9 cellular contexts compared by ENCODE assay signal in genomic region chr19:16441661-16442071, GRCh38. TPM values are rescaled to one million over a fixed set of nuclear protein-coding genes. Genes with fewer than 3 reads are reported as not detected.
DNase-seq lines count a peak whose midpoint lies in the region; ATAC-seq lines count a peak whose summit lies in the region.
"Had no signal": no experiment of that assay in that cellular context is flagged by ENCODE, and none has a peak within 500 bp of the region (broad histone marks: within the 10 kb centered on the region; RNA-seq: fewer than 3 reads in every experiment).

No MANE protein-coding gene starts in this region.

- DNase-seq in NCI-H2029 (lab: John Stamatoyannopoulos, UW), result peak; percentile 17
- DNase-seq in NCI-H2029 treated with DMSO at 0.1 percent for 48 hours (lab: John Stamatoyannopoulos, UW), result no peak
- DNase-seq in NCI-H345 (lab: John Stamatoyannopoulos, UW), result peak; percentile 48
- peak; percentile 48 to 66 for DNase-seq in trophoblast cell
- DNase-seq in LoVo (ENCODE audit: low spot score), result no peak
- DNase-seq in cerebellum (ENCODE audit: low spot score), result no peak

- ATAC-seq in GM21526 (IDR thresholded peaks at IDR 0.05; ENCODE audit: low FRiP score, unreplicated experiment), result no peak

- no peak overlapping the region for H3K14ac ChIP-seq in trophoblast cell (ENCODE audit: low read length)

- H3K27me3 ChIP-seq in ectodermal cell (ENCODE audit: control insufficient read depth, insufficient read depth, low read length, poor library complexity, severe bottlenecking) (no peaks in the 10 kb centered on the region), trophoblast cell (ENCODE audit: insufficient read depth, low read length) (no peaks in the 10 kb centered on the region)

- no peak overlapping the region for H4K12ac ChIP-seq in trophoblast cell (ENCODE audit: low read depth, low read length)

- no peak overlapping the region for H3K4me3 ChIP-seq in ectodermal cell (ENCODE audit: insufficient read depth, low read depth, low read length)
- H3K4me3 ChIP-seq in trophoblast cell (ENCODE audit: low read depth, low read length), result no peak overlapping the region

- H3K4me1 ChIP-seq in ectodermal cell (ENCODE audit: control insufficient read depth, insufficient read depth, low read length) (peaks cover 6% of the 10 kb centered on the region), trophoblast cell (ENCODE audit: control insufficient read depth in 1 of 2, insufficient read depth in 2 of 2, low read length in 2 of 2) (peaks cover 18 to 26% of the 10 kb centered on the region in 2 experiments)

- H3K4ac ChIP-seq in trophoblast cell (ENCODE audit: low read depth, low read length), result no peak overlapping the region

- no peak overlapping the region for H3K4me2 ChIP-seq in trophoblast cell (ENCODE audit: low read length)

- no peak overlapping the region for H3K23ac ChIP-seq in trophoblast cell (ENCODE audit: low read length)

- no peaks in the 10 kb centered on the region for H3K79me1 ChIP-seq in trophoblast cell (ENCODE audit: low read length)

- no peak overlapping the region for H3K9ac ChIP-seq in trophoblast cell (ENCODE audit: low read length)

- no peak overlapping the region for H2AFZ ChIP-seq in trophoblast cell (ENCODE audit: insufficient read depth, low read length, poor library complexity)

- 68 to 70% methylated on average over 12 of the region's 12 CpGs for WGBS in ectodermal cell, 2 experiments
- WGBS in trophoblast cell (ENCODE audit: extremely low coverage, insufficient coverage, insufficient read length), result no CpG with 5 or more reads among the region's 12 CpGs

- no peak overlapping the region for H2BK120ac ChIP-seq in trophoblast cell (ENCODE audit: insufficient read depth, low read length, poor library complexity)

- no peak overlapping the region for H4K8ac ChIP-seq in trophoblast cell (ENCODE audit: low read depth, low read length)

- H4K91ac ChIP-seq in trophoblast cell (ENCODE audit: low read depth, low read length), result no peak overlapping the region

- H3K79me2 ChIP-seq in trophoblast cell (ENCODE audit: control insufficient read depth, insufficient read depth, low read length, poor library complexity), result peaks cover 5% of the 10 kb centered on the region

- H3K9me3 ChIP-seq in ectodermal cell (ENCODE audit: control insufficient read depth, low read length) (no peaks in the 10 kb centered on the region), trophoblast cell (ENCODE audit: insufficient read depth, low read depth, low read length) (peaks cover 2% of the 10 kb centered on the region)

- peaks cover 7% of the 10 kb centered on the region for H3K36me3 ChIP-seq in ectodermal cell (ENCODE audit: control insufficient read depth, insufficient read depth, low read length)
- H3K36me3 ChIP-seq in trophoblast cell (ENCODE audit: control insufficient read depth in 1 of 2, insufficient read depth in 2 of 2, low read length in 2 of 2), result peaks cover 8 to 17% of the 10 kb centered on the region in 2 experiments

- H3K18ac ChIP-seq in trophoblast cell (ENCODE audit: low read length), result no peak overlapping the region

- H3K27ac ChIP-seq in ectodermal cell (ENCODE audit: insufficient read depth, low read depth, low read length, poor library complexity, severe bottlenecking) (peak overlapping the region; percentile 58), trophoblast cell (ENCODE audit: low read depth, low read length) (no peak overlapping the region)

- no peak overlapping the region for H2BK12ac ChIP-seq in trophoblast cell (ENCODE audit: low read length)

- H2AK5ac ChIP-seq in trophoblast cell (ENCODE audit: low read length), result no peak overlapping the region

- no peak overlapping the region for H2BK5ac ChIP-seq in trophoblast cell (ENCODE audit: low read depth, low read length, poor library complexity)

RNA-seq across cellular contexts. Expression of gene EPS15L1, which starts 30.1 kb away (rescaled TPM):
- 47.4 TPM for polyA plus RNA-seq in ectodermal cell (2013, experiment 1 of 4)
- 41.2 TPM for polyA plus RNA-seq in ectodermal cell (2013, experiment 2 of 4)
- 37.8 TPM for polyA plus RNA-seq in ectodermal cell (2013, experiment 3 of 4)
- polyA plus RNA-seq in ectodermal cell (2013, experiment 4 of 4), result 39.9 TPM
- polyA plus RNA-seq in trophoblast cell (2013), result 18.1 and 19.9 TPM in 2 replicates
- total RNA-seq in cerebellum, result 30.4 TPM

RNA-seq across cellular contexts. Expression of gene CALR3, which starts 54.3 kb away (rescaled TPM):
- not detected for polyA plus RNA-seq in ectodermal cell (2013, experiment 1 of 4)
- polyA plus RNA-seq in ectodermal cell (2013, experiment 2 of 4), result 0.14 TPM
- not detected for polyA plus RNA-seq in ectodermal cell (2013, experiment 3 of 4)
- polyA plus RNA-seq in ectodermal cell (2013, experiment 4 of 4), result not detected
- polyA plus RNA-seq in trophoblast cell (2013), result 0.12 and 0.25 TPM in 2 replicates
- not detected for total RNA-seq in cerebellum
- total RNA-seq: T-helper 2 cell treated with Interferon-gamma antibody and Interleukin-4, amounts not matched to agents 100 ng/mL and 5 ng/mL, for 36 hours had no signal

RNA-seq across cellular contexts. Expression of gene C19orf44, which starts 54.5 kb away (rescaled TPM):
- 10.4 TPM for polyA plus RNA-seq in ectodermal cell (2013, experiment 1 of 4)
- 11.2 TPM for polyA plus RNA-seq in ectodermal cell (2013, experiment 2 of 4)
- polyA plus RNA-seq in ectodermal cell (2013, experiment 3 of 4), result 9.1 TPM
- polyA plus RNA-seq in ectodermal cell (2013, experiment 4 of 4), result 10.7 TPM
- 2.6 and 2.7 TPM in 2 replicates for polyA plus RNA-seq in trophoblast cell (2013)
- 5.6 TPM for total RNA-seq in cerebellum

Comparison
In these comparisons a context has a peak if more than half of its experiments do, and no peak if none do; other contexts are left out.
1. DNase-seq: peak in NCI-H2029 (single experiment), NCI-H345 (single experiment) and trophoblast cell (2 of 2); none in NCI-H2029 treated with DMSO at 0.1 percent for 48 hours (single experiment), LoVo (single experiment) and cerebellum (single experiment).